Comparison of ENCODE assay signal across 19 cellular contexts in genomic region chr3:195761031-195761430, GRCh38. TPM values are rescaled to one million over a fixed set of nuclear protein-coding genes. Genes with fewer than 3 reads are reported as not detected.
"Had no signal": no experiment of that assay in that cellular context is flagged by ENCODE, and none has a peak within 500 bp of the region (broad histone marks: within the 10 kb centered on the region; RNA-seq: fewer than 3 reads in every experiment).

No MANE protein-coding gene starts in this region.

- H3K36me3 ChIP-seq: suprapubic skin, vagina had no signal

- H3K9me3 ChIP-seq: suprapubic skin, vagina had no signal

- H3K4me3 Mint-ChIP-seq: activated T-cell treated with anti-CD3 and anti-CD28 coated beads, Interleukin-2, amount 50 U/mL, for 4 hours; nephron progenitor cell had no signal

- H3K36me3 Mint-ChIP-seq: activated naive CD4-positive, alpha-beta T cell treated with anti-CD3 and anti-CD28 coated beads, Interleukin-2, amount 50 U/mL, for 72 hours had no signal

- H3K27ac Mint-ChIP-seq: activated naive CD4-positive, alpha-beta T cell treated with anti-CD3 and anti-CD28 coated beads, Interleukin-2, amount 50 U/mL, for 72 hours; nephron progenitor cell; stimulated activated naive CD8-positive, alpha-beta T cell treated with anti-CD3 and anti-CD28 coated beads, Interleukin-15, amount 100 ng/mL, for 72 hours had no signal

- DNase-seq: activated CD4-positive, alpha-beta T cell treated with anti-CD3 and anti-CD28 coated beads for 48 hours; activated CD4-positive, CD25-positive, alpha-beta regulatory T cell; activated CD8-positive, alpha-beta memory T cell treated with anti-CD3 and anti-CD28 coated beads, Interleukin-2, amount 50 U/mL, for 4 hours; activated T-cell treated with anti-CD3 and anti-CD28 coated beads, Interleukin-2, amount 50 U/mL, for 4 hours; amniotic stem cell; effector memory CD8-positive, alpha-beta T cell; foreskin fibroblast; islet precursor cell; nephron progenitor cell; occipital lobe; stimulated activated naive CD8-positive, alpha-beta T cell treated with anti-CD3 and anti-CD28 coated beads, Interleukin-15, amount 100 ng/mL, for 72 hours; T1000; trophoblast cell had no signal

- H3K27me3 ChIP-seq: vagina had no signal

- H3K9me3 Mint-ChIP-seq: activated naive CD4-positive, alpha-beta T cell treated with anti-CD3 and anti-CD28 coated beads, Interleukin-2, amount 50 U/mL, for 72 hours; activated T-cell treated with anti-CD3 and anti-CD28 coated beads, Interleukin-2, amount 50 U/mL, for 4 hours; effector memory CD8-positive, alpha-beta T cell; nephron progenitor cell; stimulated activated naive CD8-positive, alpha-beta T cell treated with anti-CD3 and anti-CD28 coated beads, Interleukin-15, amount 100 ng/mL, for 72 hours had no signal

- H3K4me1 ChIP-seq: suprapubic skin had no signal

- ATAC-seq: effector memory CD8-positive, alpha-beta T cell; left lobe of liver had no signal

- H3K27ac ChIP-seq: suprapubic skin, vagina had no signal

- H3K4me3 ChIP-seq: lung, suprapubic skin, vagina had no signal

RNA-seq across cellular contexts. Expression of gene MUC20, which starts 40.3 kb away (rescaled TPM):
- total RNA-seq: dermis microvascular lymphatic vessel endothelial cell had no signal

RNA-seq across cellular contexts. Expression of gene MUC4, which starts 50.7 kb away (rescaled TPM):
- total RNA-seq: dermis microvascular lymphatic vessel endothelial cell, occipital lobe, suprapubic skin had no signal
